In the genomic region with DNA sequence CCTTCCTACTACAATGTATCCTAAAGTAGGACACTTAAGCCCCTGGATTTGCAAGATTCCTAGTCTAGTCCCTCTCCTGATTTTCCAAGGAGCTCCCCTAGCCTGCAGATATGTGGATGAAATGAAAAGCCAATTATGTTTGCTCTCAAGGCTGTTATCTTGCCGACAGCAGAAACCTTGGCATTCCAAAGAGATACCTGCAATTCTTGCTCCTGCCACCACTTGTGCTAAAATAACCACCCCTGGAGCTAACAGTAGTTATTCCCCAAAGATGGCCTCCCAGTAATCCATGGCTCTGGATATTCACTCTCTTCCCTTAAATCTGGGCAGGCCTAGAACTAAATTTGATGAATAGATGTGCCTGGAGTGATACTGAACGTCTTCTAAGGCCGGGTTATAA, we compare ENCODE assay signal across 1 cellular context.
TF ChIP-seq lines count a peak whose summit lies in the region.

No MANE protein-coding gene starts in this region.

TF ChIP-seq in SK-N-SH treated with all-trans-retinoic acid at 6 μM for 48 hours, 23 proteins besides CTCF, POLR2A, EP300 and RAD21 (continued from another document):
- TF ChIP-seq, protein P1, sequence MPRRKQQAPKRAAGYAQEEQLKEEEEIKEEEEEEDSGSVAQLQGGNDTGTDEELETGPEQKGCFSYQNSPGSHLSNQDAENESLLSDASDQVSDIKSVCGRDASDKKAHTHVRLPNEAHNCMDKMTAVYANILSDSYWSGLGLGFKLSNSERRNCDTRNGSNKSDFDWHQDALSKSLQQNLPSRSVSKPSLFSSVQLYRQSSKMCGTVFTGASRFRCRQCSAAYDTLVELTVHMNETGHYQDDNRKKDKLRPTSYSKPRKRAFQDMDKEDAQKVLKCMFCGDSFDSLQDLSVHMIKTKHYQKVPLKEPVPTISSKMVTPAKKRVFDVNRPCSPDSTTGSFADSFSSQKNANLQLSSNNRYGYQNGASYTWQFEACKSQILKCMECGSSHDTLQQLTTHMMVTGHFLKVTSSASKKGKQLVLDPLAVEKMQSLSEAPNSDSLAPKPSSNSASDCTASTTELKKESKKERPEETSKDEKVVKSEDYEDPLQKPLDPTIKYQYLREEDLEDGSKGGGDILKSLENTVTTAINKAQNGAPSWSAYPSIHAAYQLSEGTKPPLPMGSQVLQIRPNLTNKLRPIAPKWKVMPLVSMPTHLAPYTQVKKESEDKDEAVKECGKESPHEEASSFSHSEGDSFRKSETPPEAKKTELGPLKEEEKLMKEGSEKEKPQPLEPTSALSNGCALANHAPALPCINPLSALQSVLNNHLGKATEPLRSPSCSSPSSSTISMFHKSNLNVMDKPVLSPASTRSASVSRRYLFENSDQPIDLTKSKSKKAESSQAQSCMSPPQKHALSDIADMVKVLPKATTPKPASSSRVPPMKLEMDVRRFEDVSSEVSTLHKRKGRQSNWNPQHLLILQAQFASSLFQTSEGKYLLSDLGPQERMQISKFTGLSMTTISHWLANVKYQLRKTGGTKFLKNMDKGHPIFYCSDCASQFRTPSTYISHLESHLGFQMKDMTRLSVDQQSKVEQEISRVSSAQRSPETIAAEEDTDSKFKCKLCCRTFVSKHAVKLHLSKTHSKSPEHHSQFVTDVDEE (CRISPR knock-in tag; IDR thresholded peaks at IDR 0.05) = no peak
- TF ChIP-seq BACH2 (CRISPR knock-in tag; IDR thresholded peaks at IDR 0.05; ENCODE audit: borderline replicate concordance) (no peak), OSR1 (CRISPR knock-in tag; IDR thresholded peaks at IDR 0.05) (no peak), ZNF8 (CRISPR knock-in tag; IDR thresholded peaks at IDR 0.05) (no peak), GLIS3 (CRISPR knock-in tag; IDR thresholded peaks at IDR 0.05) (no peak)
TF ChIP-seq in SK-N-SH treated with all-trans-retinoic acid at 6 μM for 48 hours: peak in this region for 0.
